2 cellular contexts compared by ENCODE assay signal in the genomic region with DNA sequence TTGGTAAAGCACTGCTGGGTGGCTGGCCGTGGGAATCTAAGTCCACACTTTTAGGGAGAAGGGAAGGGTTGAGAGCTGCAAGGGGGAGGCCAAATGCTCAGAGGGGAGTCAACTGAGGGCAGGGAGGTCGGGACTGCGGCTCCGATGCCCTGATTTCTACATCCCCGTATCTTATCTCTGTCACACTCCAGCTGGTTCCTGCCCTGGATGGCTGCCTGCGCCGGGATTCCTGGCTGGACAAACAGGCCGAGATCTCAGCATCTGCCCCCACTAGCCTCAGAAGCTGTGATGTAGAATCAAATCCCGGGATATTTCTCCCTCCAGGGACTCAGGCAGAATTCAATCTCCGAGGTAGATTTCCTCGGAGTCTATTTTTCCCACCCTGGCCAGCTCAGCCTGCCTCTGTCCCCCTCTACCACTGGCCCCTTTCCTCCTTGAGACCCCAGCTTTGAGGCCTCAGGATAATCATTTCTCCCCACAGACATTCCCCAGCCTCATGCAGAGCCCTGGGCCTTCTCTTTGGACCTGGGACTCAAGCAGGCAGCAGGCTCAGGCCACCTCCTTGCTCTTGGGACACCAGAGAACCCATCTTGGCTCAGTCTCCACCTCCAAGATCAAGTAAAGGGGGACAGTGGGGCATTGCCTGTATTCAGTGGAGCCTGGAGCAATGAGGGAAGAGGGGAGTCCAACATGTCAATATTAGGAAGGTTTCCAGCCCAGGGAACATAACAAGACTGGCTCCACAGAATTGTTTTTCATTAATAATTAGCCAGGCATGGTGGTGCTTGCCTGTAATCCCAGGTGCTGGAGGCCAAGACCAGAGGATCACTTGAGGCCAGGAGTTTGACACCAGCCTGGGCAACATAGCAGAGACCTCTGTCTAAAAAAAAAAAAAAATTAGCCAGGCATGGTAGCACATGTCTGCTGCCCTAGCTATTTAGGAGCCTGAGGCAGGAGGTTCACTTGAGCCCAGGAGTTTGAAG.
A peak's percentile ranks its signal among the peaks of the same experiment; 100 is the strongest.
TF ChIP-seq lines count a peak whose summit lies in the region.

No MANE protein-coding gene starts in this region.

TF ChIP-seq in SK-N-SH, 30 proteins besides CTCF, POLR2A, EP300 and RAD21:
- TF ChIP-seq RCOR1 (IDR thresholded peaks at IDR 0.05; ENCODE audit: low read length), result no peak
- peak; percentile 56 for TF ChIP-seq GATA2 (CRISPR knock-in tag; IDR thresholded peaks at IDR 0.05)

TF ChIP-seq in SK-N-SH treated with all-trans-retinoic acid at 6 μM for 48 hours, 23 proteins besides CTCF, POLR2A, EP300 and RAD21:
- no peak for TF ChIP-seq BACH2 (CRISPR knock-in tag; IDR thresholded peaks at IDR 0.05; ENCODE audit: borderline replicate concordance)
- TF ChIP-seq ZNF70 (CRISPR knock-in tag; IDR thresholded peaks at IDR 0.05), result no peak
- no peak for TF ChIP-seq PPARA (CRISPR knock-in tag; IDR thresholded peaks at IDR 0.05; ENCODE audit: borderline replicate concordance)
- no peak for TF ChIP-seq OSR1 (CRISPR knock-in tag; IDR thresholded peaks at IDR 0.05)
- no peak for TF ChIP-seq POU6F1 (CRISPR knock-in tag; IDR thresholded peaks at IDR 0.05; ENCODE audit: borderline replicate concordance, low read depth)
- TF ChIP-seq TCF4 (CRISPR knock-in tag; IDR thresholded peaks at IDR 0.05; ENCODE audit: borderline replicate concordance), result no peak
- TF ChIP-seq SNAI2 (CRISPR knock-in tag; IDR thresholded peaks at IDR 0.05), result no peak
- no peak for TF ChIP-seq ZFP30 (CRISPR knock-in tag; IDR thresholded peaks at IDR 0.05)
- TF ChIP-seq, protein P1, sequence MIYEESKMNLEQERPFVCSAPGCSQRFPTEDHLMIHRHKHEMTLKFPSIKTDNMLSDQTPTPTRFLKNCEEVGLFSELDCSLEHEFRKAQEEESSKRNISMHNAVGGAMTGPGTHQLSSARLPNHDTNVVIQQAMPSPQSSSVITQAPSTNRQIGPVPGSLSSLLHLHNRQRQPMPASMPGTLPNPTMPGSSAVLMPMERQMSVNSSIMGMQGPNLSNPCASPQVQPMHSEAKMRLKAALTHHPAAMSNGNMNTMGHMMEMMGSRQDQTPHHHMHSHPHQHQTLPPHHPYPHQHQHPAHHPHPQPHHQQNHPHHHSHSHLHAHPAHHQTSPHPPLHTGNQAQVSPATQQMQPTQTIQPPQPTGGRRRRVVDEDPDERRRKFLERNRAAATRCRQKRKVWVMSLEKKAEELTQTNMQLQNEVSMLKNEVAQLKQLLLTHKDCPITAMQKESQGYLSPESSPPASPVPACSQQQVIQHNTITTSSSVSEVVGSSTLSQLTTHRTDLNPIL (CRISPR knock-in tag; IDR thresholded peaks at IDR 0.05; ENCODE audit: low read depth), result no peak
- TF ChIP-seq, protein P2, sequence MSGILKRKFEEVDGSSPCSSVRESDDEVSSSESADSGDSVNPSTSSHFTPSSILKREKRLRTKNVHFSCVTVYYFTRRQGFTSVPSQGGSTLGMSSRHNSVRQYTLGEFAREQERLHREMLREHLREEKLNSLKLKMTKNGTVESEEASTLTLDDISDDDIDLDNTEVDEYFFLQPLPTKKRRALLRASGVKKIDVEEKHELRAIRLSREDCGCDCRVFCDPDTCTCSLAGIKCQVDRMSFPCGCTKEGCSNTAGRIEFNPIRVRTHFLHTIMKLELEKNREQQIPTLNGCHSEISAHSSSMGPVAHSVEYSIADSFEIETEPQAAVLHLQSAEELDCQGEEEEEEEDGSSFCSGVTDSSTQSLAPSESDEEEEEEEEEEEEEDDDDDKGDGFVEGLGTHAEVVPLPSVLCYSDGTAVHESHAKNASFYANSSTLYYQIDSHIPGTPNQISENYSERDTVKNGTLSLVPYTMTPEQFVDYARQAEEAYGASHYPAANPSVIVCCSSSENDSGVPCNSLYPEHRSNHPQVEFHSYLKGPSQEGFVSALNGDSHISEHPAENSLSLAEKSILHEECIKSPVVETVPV (CRISPR knock-in tag; IDR thresholded peaks at IDR 0.05), result no peak
- no peak for TF ChIP-seq ZNF8 (CRISPR knock-in tag; IDR thresholded peaks at IDR 0.05)
- no peak for TF ChIP-seq ARNTL (CRISPR knock-in tag; IDR thresholded peaks at IDR 0.05; ENCODE audit: borderline replicate concordance, low read depth)
- no peak for TF ChIP-seq ZC3H10 (CRISPR knock-in tag; IDR thresholded peaks at IDR 0.05)
- no peak for TF ChIP-seq ZNF565 (CRISPR knock-in tag; conservative IDR thresholded peaks at IDR 0.05; ENCODE audit: low read depth)
